ENCODE assay signal across 10 cellular contexts in the genomic region with DNA sequence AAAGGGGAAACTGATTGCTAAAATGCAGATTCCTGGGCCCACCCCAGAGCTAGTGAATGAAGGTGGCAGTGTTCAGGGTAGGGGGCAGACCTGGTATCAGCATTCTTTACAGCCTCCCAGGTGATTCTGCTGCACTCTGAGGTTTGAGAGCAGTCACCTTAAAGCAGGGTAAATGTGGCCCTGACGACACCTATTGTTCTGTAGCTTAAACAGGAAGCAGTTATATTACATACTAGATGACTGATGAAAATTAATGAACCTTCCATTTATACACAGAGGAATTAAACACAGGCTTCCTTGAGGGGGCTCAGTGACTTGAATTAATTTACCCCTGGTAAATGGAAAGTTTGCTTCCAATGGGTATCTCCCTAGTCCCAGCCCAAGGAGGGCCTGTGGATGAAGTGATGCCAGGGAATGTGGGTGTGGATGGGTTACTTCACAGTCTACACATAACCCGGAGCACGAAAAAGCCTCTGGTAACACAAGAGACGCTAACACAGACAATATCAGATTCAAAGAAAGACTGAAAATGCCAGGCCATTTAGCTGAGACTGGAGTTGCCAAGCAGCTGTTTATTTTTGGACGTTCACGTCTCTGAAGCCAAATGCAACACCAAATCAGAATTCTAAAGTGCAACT. TPM values are rescaled to one million over a fixed set of nuclear protein-coding genes. Genes with fewer than 3 reads are reported as not detected.
DNase-seq lines count a peak whose midpoint lies in the region; ATAC-seq and TF ChIP-seq lines count a peak whose summit lies in the region.
"Had no signal": no experiment of that assay in that cellular context is flagged by ENCODE, and none has a peak within 500 bp of the region (broad histone marks: within the 10 kb centered on the region; RNA-seq: fewer than 3 reads in every experiment).

No MANE protein-coding gene starts in this region.

- ATAC-seq in foreskin keratinocyte (no peak), HG03045 (IDR thresholded peaks at IDR 0.05; ENCODE audit: unreplicated experiment) (no peak), HG03520 (IDR thresholded peaks at IDR 0.05; ENCODE audit: unreplicated experiment) (no peak), HG03039 (IDR thresholded peaks at IDR 0.05; ENCODE audit: unreplicated experiment) (no peak)
- ATAC-seq: CD8-positive, alpha-beta T cell had no signal

- H3K4me3 ChIP-seq in rectal smooth muscle tissue (ENCODE audit: low read length): no peak overlapping the region

- DNase-seq in EH (ENCODE audit: low read depth) (peak; percentile 29), RWPE1 (ENCODE audit: low spot score) (peak; percentile 48), foreskin keratinocyte (peak in 1 of 2 donors; percentile 65), NCI-H2081 treated with DMSO at 0.1 percent for 48 hours (lab: John Stamatoyannopoulos, UW) (no peak)
- DNase-seq: CD8-positive, alpha-beta T cell; NCI-H510A had no signal

- H3K36me3 ChIP-seq in rectal smooth muscle tissue (ENCODE audit: control insufficient read depth, insufficient read depth, low read length): no peaks in the 10 kb centered on the region

- peak overlapping the region; percentile 97 for H3K27ac ChIP-seq in RWPE1
- peak overlapping the region; percentile 65 for H3K27ac ChIP-seq in foreskin keratinocyte
- H3K27ac ChIP-seq in rectal smooth muscle tissue (ENCODE audit: low read depth, low read length): peak overlapping the region; percentile 20

- TF ChIP-seq CTCF in RWPE1 (conservative IDR thresholded peaks at IDR 0.05; ENCODE audit: low read depth) (no peak), foreskin keratinocyte (conservative IDR thresholded peaks at IDR 0.05) (no peak)

- H3K27me3 ChIP-seq in foreskin keratinocyte (no peaks in the 10 kb centered on the region), rectal smooth muscle tissue (ENCODE audit: control insufficient read depth, insufficient read depth, low read length) (no peaks in the 10 kb centered on the region)

- CTCF ChIA-PET in RWPE1 (lab: Yijun Ruan, JAX): interaction anchor here (0.6 to 3.3 kb wide), 3 partner anchors 22 to 514 kb away, joined by 3 to 12 read pairs (median 3); no protein-coding TSS in a partner anchor

- POLR2A ChIA-PET in RWPE1 (lab: Yijun Ruan, JAX; ENCODE audit: low non-redundant PET): no interaction called here

- H3K9ac ChIP-seq in rectal smooth muscle tissue (ENCODE audit: low read length): no peak overlapping the region

- H3K4me1 ChIP-seq in foreskin keratinocyte (peaks cover 57% of the 10 kb centered on the region), rectal smooth muscle tissue (ENCODE audit: control insufficient read depth, insufficient read depth, low read length) (peaks cover 7% of the 10 kb centered on the region)

RNA-seq across cellular contexts. Expression of a gene that starts 25.2 kb away (rescaled TPM):
- total RNA-seq in foreskin keratinocyte: 21.6 and 55.4 TPM in 2 replicates
- polyA plus RNA-seq in foreskin keratinocyte: 6.3 and 13.7 TPM in 2 replicates

Comparison
In these comparisons a context has a peak if more than half of its experiments do, and no peak if none do; other contexts are left out.
1. H3K27ac ChIP-seq: peak in every context shown above with its lines; median percentile 97 in RWPE1; 65 in foreskin keratinocyte; 20 in rectal smooth muscle tissue.